Comparison of ENCODE assay signal across 24 cellular contexts in genomic region chr14:32542507-32542906, GRCh38.
DNase-seq lines count a peak whose midpoint lies in the region; ATAC-seq, FAIRE-seq and TF ChIP-seq lines count a peak whose summit lies in the region.
"Had no signal": no experiment of that assay in that cellular context is flagged by ENCODE, and none has a peak within 500 bp of the region (broad histone marks: within the 10 kb centered on the region; RNA-seq: fewer than 3 reads in every experiment).

No MANE protein-coding gene starts in this region.

- no peaks in the 10 kb centered on the region for H3K9me3 Mint-ChIP-seq in MCF 10A (ENCODE audit: unreplicated experiment)
- H3K9me3 Mint-ChIP-seq: activated naive CD8-positive, alpha-beta T cell treated with anti-CD3 and anti-CD28 coated beads, Interleukin-2, amount 50 U/mL, for 24 hours; WTC11 had no signal

- FAIRE-seq in GM12878 (lab: Jason Lieb, UNC) = no peak
- FAIRE-seq: GM19239 had no signal

- ATAC-seq in GM12878 = peak; percentile 48
- ATAC-seq: activated naive CD8-positive, alpha-beta T cell treated with anti-CD3 and anti-CD28 coated beads, Interleukin-2, amount 50 U/mL, for 24 hours; body of pancreas; WTC11 had no signal

- DNase-seq in MCF 10A (ENCODE audit: unreplicated experiment) = no peak
- DNase-seq in breast epithelium (ENCODE audit: low spot score in 2 of 2) = no peak
- DNase-seq in GM12878 (ENCODE audit: low read depth, low spot score) = no peak
- peak; percentile 7 for DNase-seq in iris pigment epithelial cell (ENCODE audit: low read depth)
- DNase-seq in NAMALWA (ENCODE audit: low spot score) = no peak
- no peak for DNase-seq in SJCRH30
- DNase-seq in DMS153 treated with DMSO at 0.1 percent for 48 hours (lab: John Stamatoyannopoulos, UW; ENCODE audit: unreplicated experiment) = no peak
- no peak for DNase-seq in head of caudate nucleus
- DNase-seq: activated CD4-positive, alpha-beta T cell treated with anti-CD3 and anti-CD28 coated beads, Interleukin-2, amount 50 U/mL, for 4 hours; activated gamma-delta T cell; activated naive CD8-positive, alpha-beta T cell treated with anti-CD3 and anti-CD28 coated beads, Interleukin-2, amount 50 U/mL, for 24 hours; DND-41; NCI-H1092; NCI-H2081; NK-92 treated with Interleukin-12 subunit alpha and Interleukin-12 subunit beta, amount 100 ng/mL, for 24 hours; RPMI8226; stimulated activated CD4-positive, alpha-beta T cell treated with anti-CD3 and anti-CD28 coated beads, Interleukin-4, amount 100 ng/mL, for 1 hour; stimulated activated naive CD4-positive, alpha-beta T cell; T-helper 9 cell had no signal

- no peaks in the 10 kb centered on the region for H3K4me1 ChIP-seq in breast epithelium
- H3K4me1 ChIP-seq in GM12878 (ENCODE audit: control insufficient read depth, insufficient read depth, low read length) = no peaks in the 10 kb centered on the region
- no peaks in the 10 kb centered on the region for H3K4me1 ChIP-seq in SJCRH30

- BruUV-seq in MCF 10A (replicated peaks; lab: Mats Ljungman, UMichigan) (no TSS peak), GM12878 (replicated peaks; lab: Mats Ljungman, UMichigan) (no TSS peak)

- no peaks in the 10 kb centered on the region for H3K36me3 ChIP-seq in breast epithelium
- no peaks in the 10 kb centered on the region for H3K36me3 ChIP-seq in GM12878 (ENCODE audit: control insufficient read depth in 2 of 2, insufficient read depth in 2 of 2, low read length in 1 of 2)
- 0 out of 2 replicates have a peak, but pooled peaks cover 5% of the 10 kb centered on the region for H3K36me3 ChIP-seq in SJCRH30
- H3K36me3 ChIP-seq: thyroid gland had no signal

- peak overlapping the region; percentile 55 for H3K27ac Mint-ChIP-seq in MCF 10A (ENCODE audit: low read depth, unreplicated experiment)
- H3K27ac Mint-ChIP-seq: activated naive CD8-positive, alpha-beta T cell treated with anti-CD3 and anti-CD28 coated beads, Interleukin-2, amount 50 U/mL, for 24 hours; B cell; WTC11 had no signal

- RAD21 ChIA-PET in GM12878 (lab: Charles Lee; ENCODE audit: unreplicated experiment) = no interaction called here

- no peak overlapping the region for H3K4me2 ChIP-seq in GM12878 (ENCODE audit: control insufficient read depth, insufficient read depth)

- WGBS in GM12878 (ENCODE audit: insufficient coverage, insufficient replicate concordance, low lambda C conversion rate, missing lambda C conversion rate) = 11% methylated on average over 3 of the region's 3 CpGs

- no peak overlapping the region for H3K4me3 Mint-ChIP-seq in MCF 10A (ENCODE audit: unreplicated experiment)
- H3K4me3 Mint-ChIP-seq: activated naive CD8-positive, alpha-beta T cell treated with anti-CD3 and anti-CD28 coated beads, Interleukin-2, amount 50 U/mL, for 24 hours; B cell; WTC11 had no signal

- CTCF ChIA-PET in MCF 10A (lab: Yijun Ruan, JAX) (interaction anchor here (0.6 kb wide), 1 partner anchor 29 kb away, joined by 3 read pairs; no protein-coding TSS in a partner anchor), GM12878 (lab: Yijun Ruan, JAX) (interaction anchor here (1.4 kb wide), 1 partner anchor 18 kb away, joined by 7 read pairs; no protein-coding TSS in a partner anchor)

- no peak overlapping the region for H2AFZ ChIP-seq in GM12878 (ENCODE audit: control insufficient read depth, low read depth, low read length)

- H3K27me3 Mint-ChIP-seq in MCF 10A (ENCODE audit: insufficient read depth, unreplicated experiment) = no peaks in the 10 kb centered on the region
- H3K27me3 Mint-ChIP-seq: B cell had no signal

- H3K4me3 ChIP-seq in breast epithelium = no peak overlapping the region
- no peak overlapping the region for H3K4me3 ChIP-seq in GM12878
- no peak overlapping the region for H3K4me3 ChIP-seq in SJCRH30
- H3K4me3 ChIP-seq: body of pancreas, thyroid gland had no signal

- TF ChIP-seq POLR2A in breast epithelium (IDR thresholded peaks at IDR 0.05) (no peak), GM12878 (IDR thresholded peaks at IDR 0.05; ENCODE audit: low read depth, low read length) (no peak)

- SMC1A ChIA-PET in GM12878 (lab: Charles Lee; ENCODE audit: uncharacterized antibody, unreplicated experiment) = no interaction called here

- no peaks in the 10 kb centered on the region for H3K36me3 Mint-ChIP-seq in MCF 10A (ENCODE audit: insufficient read depth, unreplicated experiment)
- H3K36me3 Mint-ChIP-seq: WTC11 had no signal

- H4K20me1 ChIP-seq in GM12878 (ENCODE audit: control insufficient read depth, insufficient read depth) = no peaks in the 10 kb centered on the region

- H3K27me3 ChIP-seq in breast epithelium (no peaks in the 10 kb centered on the region), GM12878 (replicated peaks in 1 of 2; ENCODE audit: control insufficient read depth in 2 of 2, insufficient read depth in 2 of 2, low read length in 1 of 2) (no peaks in the 10 kb centered on the region), SJCRH30 (no peaks in the 10 kb centered on the region)
- H3K27me3 ChIP-seq: body of pancreas, thyroid gland had no signal

- H3K9me3 ChIP-seq in breast epithelium (no peaks in the 10 kb centered on the region), GM12878 (replicated peaks; ENCODE audit: control insufficient read depth, insufficient read depth, low read length) (no peaks in the 10 kb centered on the region), SJCRH30 (replicated peaks) (no peaks in the 10 kb centered on the region)
- H3K9me3 ChIP-seq: body of pancreas, thyroid gland had no signal

- no peak for TF ChIP-seq CTCF in MCF 10A (IDR thresholded peaks at IDR 0.05; ENCODE audit: unreplicated experiment)
- TF ChIP-seq CTCF in breast epithelium (IDR thresholded peaks at IDR 0.05) = no peak
- no peak for TF ChIP-seq CTCF in GM12878 (IDR thresholded peaks at IDR 0.05 in 2 of 3, conservative IDR thresholded peaks at IDR 0.05 in 1 of 3; ENCODE audit: control insufficient read depth in 2 of 3, extremely low read depth in 1 of 3, insufficient read depth in 1 of 3, low read depth in 3 of 3, low read length in 3 of 3)

- no peak for TF ChIP-seq EP300 in GM12878 (IDR thresholded peaks at IDR 0.05; ENCODE audit: borderline replicate concordance in 1 of 2, control insufficient read depth in 1 of 2, low read depth in 2 of 2, low read length in 2 of 2)

- POLR2A ChIA-PET in MCF 10A (lab: Yijun Ruan, JAX) (no interaction called here), GM12878 (lab: Charles Lee) (no interaction called here)

- no peaks in the 10 kb centered on the region for H3K79me2 ChIP-seq in GM12878 (ENCODE audit: control insufficient read depth, insufficient read depth, low read length)

- H3K9ac ChIP-seq in GM12878 (ENCODE audit: control insufficient read depth, insufficient read depth, low read length) = no peak overlapping the region

- intact Hi-C loops in MCF 10A (cut with micrococcal nuclease) (no loop called here), breast epithelium (cut with DNase I; ENCODE audit: low total_unique reads) (no loop called here), GM12878 (cut with micrococcal nuclease; ENCODE audit: unreplicated experiment) (no loop called here), head of caudate nucleus (cut with DNase I) (loop anchor here (10.0 kb wide), 1 partner anchor 468 kb away; the partner anchor contains the start of gene ARHGAP5)

- TF ChIP-seq RAD21 in GM12878 (IDR thresholded peaks at IDR 0.05; ENCODE audit: insufficient read depth, low read depth, low read length) = no peak

- in situ Hi-C loops in GM12878 (cut with MboI) = no loop called here

- H3K4me1 Mint-ChIP-seq in MCF 10A (ENCODE audit: insufficient read depth, unreplicated experiment) = peaks cover 6% of the 10 kb centered on the region
- H3K4me1 Mint-ChIP-seq: activated naive CD8-positive, alpha-beta T cell treated with anti-CD3 and anti-CD28 coated beads, Interleukin-2, amount 50 U/mL, for 24 hours; B cell; WTC11 had no signal

- H3K27ac ChIP-seq in breast epithelium = no peak overlapping the region
- H3K27ac ChIP-seq in GM12878 (ENCODE audit: control insufficient read depth, insufficient read depth) = no peak overlapping the region
- no peak overlapping the region for H3K27ac ChIP-seq in SJCRH30
- H3K27ac ChIP-seq: body of pancreas, thyroid gland had no signal

TF ChIP-seq in GM12878, 131 proteins besides CTCF, POLR2A, EP300 and RAD21:
- TF ChIP-seq ATF7 (IDR thresholded peaks at IDR 0.05; ENCODE audit: low read depth) (no peak), RUNX3 (IDR thresholded peaks at IDR 0.05; ENCODE audit: low read length) (peak; percentile 36; the same call in 1 of the 2 replicates)
